ENCODE assay signal across 8 cellular contexts in the genomic region with DNA sequence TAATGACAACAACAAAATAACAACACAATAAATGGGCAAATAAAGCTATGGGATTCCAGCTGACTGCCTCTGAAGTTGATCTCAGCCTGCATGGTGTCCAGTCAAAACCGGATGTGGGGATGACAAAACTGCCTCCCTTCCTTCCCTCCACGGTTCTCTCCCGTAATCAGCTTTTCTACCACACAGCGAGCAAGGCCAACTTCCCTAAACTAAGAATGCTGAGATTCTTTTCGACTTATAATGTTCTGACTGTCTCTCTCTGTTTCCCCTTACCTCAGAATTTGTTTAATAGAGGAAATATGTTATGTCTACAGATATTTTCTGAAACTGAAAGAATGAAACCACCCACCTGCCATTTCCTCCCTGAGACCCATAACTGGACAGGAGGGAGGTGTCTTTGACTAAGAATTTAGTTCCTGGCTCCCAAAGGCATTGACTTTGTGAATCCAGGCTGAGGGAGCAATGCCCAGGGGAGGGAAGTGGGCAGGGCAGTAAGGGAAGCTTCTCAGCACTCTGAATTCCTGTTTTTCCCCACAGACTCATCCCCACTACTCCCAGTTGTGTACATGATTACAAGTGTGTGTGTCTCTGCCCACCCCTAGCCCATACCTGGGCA. TPM values are rescaled to one million over a fixed set of nuclear protein-coding genes. Genes with fewer than 3 reads are reported as not detected.
A peak's percentile ranks its signal among the peaks of the same experiment; 100 is the strongest.
DNase-seq lines count a peak whose midpoint lies in the region; ATAC-seq and TF ChIP-seq lines count a peak whose summit lies in the region.

No MANE protein-coding gene starts in this region.

- CTCF ChIA-PET in CD4-positive, alpha-beta T cell (lab: Charles Lee) = interaction anchor here (0.6 to 3.0 kb wide), 3 partner anchors 23 to 224 kb away, joined by 3 to 18 read pairs (median 3); partner anchors contain the start of gene TLR10

- ATAC-seq in CD4-positive, alpha-beta T cell (ENCODE audit: poor library complexity) = no peak
- ATAC-seq in GM19372 (IDR thresholded peaks at IDR 0.05; ENCODE audit: low read depth, unreplicated experiment) (peak; percentile 69), HG03432 (IDR thresholded peaks at IDR 0.05; ENCODE audit: unreplicated experiment) (peak; percentile 82), left cardiac atrium (peak; percentile 68 to 85)
- peak; percentile 83 to 87 for ATAC-seq in stimulated activated naive B cell treated with anti-CD40 and anti-IgM and Interleukin-4, amounts not matched to agents 10 μg/mL and 1 μg/mL and 100 μg/mL, for 72 hours (replicated peaks)

- H3K4me1 Mint-ChIP-seq in CD4-positive, alpha-beta T cell (ENCODE audit: low read depth) = peaks cover 41% of the 10 kb centered on the region
- peaks cover 32 to 69% of the 10 kb centered on the region in 2 donors for H3K4me1 Mint-ChIP-seq in stimulated activated naive B cell treated with anti-CD40 and anti-IgM and Interleukin-4, amounts not matched to agents 10 μg/mL and 1 μg/mL and 100 μg/mL, for 72 hours

- H3K9me3 ChIP-seq in CD4-positive, alpha-beta T cell (ENCODE audit: control insufficient read depth, low read length) = peaks cover 24% of the 10 kb centered on the region

- peak overlapping the region; percentile 54 for H3K27ac ChIP-seq in CD4-positive, alpha-beta T cell (ENCODE audit: low read depth, low read length)

- H3K36me3 Mint-ChIP-seq in CD4-positive, alpha-beta T cell (ENCODE audit: low read depth) = peaks cover 48% of the 10 kb centered on the region
- peaks cover 19 to 20% of the 10 kb centered on the region in 2 donors for H3K36me3 Mint-ChIP-seq in stimulated activated naive B cell treated with anti-CD40 and anti-IgM and Interleukin-4, amounts not matched to agents 10 μg/mL and 1 μg/mL and 100 μg/mL, for 72 hours

- H3K27me3 ChIP-seq in CD4-positive, alpha-beta T cell (ENCODE audit: control insufficient read depth, insufficient read depth, low read length) = no peaks in the 10 kb centered on the region

- H3K27me3 Mint-ChIP-seq in CD4-positive, alpha-beta T cell = no peaks in the 10 kb centered on the region
- no peaks in the 10 kb centered on the region for H3K27me3 Mint-ChIP-seq in stimulated activated naive B cell treated with anti-CD40 and anti-IgM and Interleukin-4, amounts not matched to agents 10 μg/mL and 1 μg/mL and 100 μg/mL, for 72 hours

- H3K4me3 Mint-ChIP-seq in CD4-positive, alpha-beta T cell = peak overlapping the region; percentile 86
- H3K4me3 Mint-ChIP-seq in stimulated activated naive B cell treated with anti-CD40 and anti-IgM and Interleukin-4, amounts not matched to agents 10 μg/mL and 1 μg/mL and 100 μg/mL, for 72 hours = peak overlapping the region; percentile 80 to 81

- no peak for TF ChIP-seq CTCF in CD4-positive, alpha-beta T cell (IDR thresholded peaks at IDR 0.05)

- H3K27ac Mint-ChIP-seq in CD4-positive, alpha-beta T cell = peak overlapping the region; percentile 88
- H3K27ac Mint-ChIP-seq in stimulated activated naive B cell treated with anti-CD40 and anti-IgM and Interleukin-4, amounts not matched to agents 10 μg/mL and 1 μg/mL and 100 μg/mL, for 72 hours = peak overlapping the region; percentile 96

- peaks cover 9% of the 10 kb centered on the region for H3K9me3 Mint-ChIP-seq in CD4-positive, alpha-beta T cell
- H3K9me3 Mint-ChIP-seq in stimulated activated naive B cell treated with anti-CD40 and anti-IgM and Interleukin-4, amounts not matched to agents 10 μg/mL and 1 μg/mL and 100 μg/mL, for 72 hours = peaks cover 0 to 9% of the 10 kb centered on the region in 2 donors

- intact Hi-C loops in CD4-positive, alpha-beta T cell (cut with DNase I, micrococcal nuclease) = loop anchor here in 1 of 2 experiments (2.0 kb wide), 1 partner anchor 51 kb away; the partner anchor contains the start of gene TLR6
- intact Hi-C loops in left cardiac atrium (cut with DNase I) = no loop called here

- POLR2A ChIA-PET in CD4-positive, alpha-beta T cell (lab: Charles Lee) = interaction anchor here (1.6 to 3.4 kb wide), 3 partner anchors 24 to 54 kb away, joined by 5 to 19 read pairs (median 17); partner anchors contain the start of genes TLR10 and TLR6

- DNase-seq in CD4-positive, alpha-beta T cell = no peak
- DNase-seq in UCSD-AML1 (lab: John Stamatoyannopoulos, UW; ENCODE audit: unreplicated experiment) (peak; percentile 51), left cardiac atrium (peak; percentile 34), NCI-H146 treated with DMSO at 0.1 percent for 48 hours (lab: John Stamatoyannopoulos, UW; ENCODE audit: unreplicated experiment) (no peak), NCI-H2196 treated with DMSO at 0.1 percent for 48 hours (lab: John Stamatoyannopoulos, UW; ENCODE audit: unreplicated experiment) (no peak)
- DNase-seq in stimulated activated naive B cell treated with anti-CD40 and anti-IgM and Interleukin-4, amounts not matched to agents 10 μg/mL and 1 μg/mL and 100 μg/mL, for 72 hours = peak; percentile 56

RNA-seq across cellular contexts. Expression of gene TLR1, which starts 1.0 kb away (rescaled TPM):
- total RNA-seq in CD4-positive, alpha-beta T cell = 10 to 100 TPM; 16.2 to 16.3 TPM
- 1 to 10 TPM; 6.9 to 8.2 TPM for total RNA-seq in left cardiac atrium

RNA-seq across cellular contexts. Expression of gene TLR10, which starts 22.8 kb away (rescaled TPM):
- not detected for total RNA-seq in CD4-positive, alpha-beta T cell
- under 1 TPM in 1 of 2 donors, not detected in 1; 0.18 TPM for total RNA-seq in left cardiac atrium

RNA-seq across cellular contexts. Expression of gene TLR6, which starts 51.0 kb away (rescaled TPM):
- 1 to 10 TPM in 1 of 2 experiments, under 1 TPM in 1; 0.69 to 1.3 TPM for total RNA-seq in CD4-positive, alpha-beta T cell
- 1 to 10 TPM; 2.7 to 3.2 TPM for total RNA-seq in left cardiac atrium

Comparison
In these comparisons a context has a peak if more than half of its experiments do, and no peak if none do; other contexts are left out.
1. DNase-seq: peak in UCSD-AML1 (single experiment), left cardiac atrium (single experiment) and stimulated activated naive B cell treated with anti-CD40 and anti-IgM and Interleukin-4, amounts not matched to agents 10 μg/mL and 1 μg/mL and 100 μg/mL, for 72 hours (single experiment); none in CD4-positive, alpha-beta T cell (0 of 10), NCI-H146 treated with DMSO at 0.1 percent for 48 hours (single experiment) and NCI-H2196 treated with DMSO at 0.1 percent for 48 hours (single experiment).